Comparison of ENCODE assay signal across 1 cellular context in the genomic region with DNA sequence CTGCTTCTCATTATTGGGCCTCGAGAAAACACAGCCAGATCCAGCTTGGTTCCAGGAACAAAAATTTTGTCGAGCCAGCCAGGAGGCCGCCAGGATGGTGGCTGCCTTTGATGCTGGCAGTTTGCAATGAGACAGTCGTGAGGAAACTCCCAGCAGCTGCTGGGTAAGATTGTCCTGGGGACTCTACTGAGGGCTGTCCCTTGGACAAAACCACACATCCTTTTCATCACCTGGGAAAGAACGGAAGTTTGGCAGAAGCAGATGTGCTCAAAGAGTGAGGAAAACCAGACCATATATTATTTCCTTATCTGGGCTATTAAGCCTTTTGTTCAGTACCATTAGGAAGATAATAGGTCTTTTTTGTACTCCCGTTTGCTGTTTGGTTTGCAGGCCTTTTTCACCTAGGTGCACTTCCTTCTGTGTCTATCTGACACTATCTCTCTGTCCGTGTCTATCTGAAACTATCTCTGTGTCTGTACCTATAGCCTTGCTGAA.
A peak's percentile ranks its signal among the peaks of the same experiment; 100 is the strongest.
TF ChIP-seq lines count a peak whose summit lies in the region.

No MANE protein-coding gene starts in this region.

TF ChIP-seq in SK-N-SH, 30 proteins besides CTCF, POLR2A, EP300 and RAD21 (continued from another document):
- TF ChIP-seq, protein P1, sequence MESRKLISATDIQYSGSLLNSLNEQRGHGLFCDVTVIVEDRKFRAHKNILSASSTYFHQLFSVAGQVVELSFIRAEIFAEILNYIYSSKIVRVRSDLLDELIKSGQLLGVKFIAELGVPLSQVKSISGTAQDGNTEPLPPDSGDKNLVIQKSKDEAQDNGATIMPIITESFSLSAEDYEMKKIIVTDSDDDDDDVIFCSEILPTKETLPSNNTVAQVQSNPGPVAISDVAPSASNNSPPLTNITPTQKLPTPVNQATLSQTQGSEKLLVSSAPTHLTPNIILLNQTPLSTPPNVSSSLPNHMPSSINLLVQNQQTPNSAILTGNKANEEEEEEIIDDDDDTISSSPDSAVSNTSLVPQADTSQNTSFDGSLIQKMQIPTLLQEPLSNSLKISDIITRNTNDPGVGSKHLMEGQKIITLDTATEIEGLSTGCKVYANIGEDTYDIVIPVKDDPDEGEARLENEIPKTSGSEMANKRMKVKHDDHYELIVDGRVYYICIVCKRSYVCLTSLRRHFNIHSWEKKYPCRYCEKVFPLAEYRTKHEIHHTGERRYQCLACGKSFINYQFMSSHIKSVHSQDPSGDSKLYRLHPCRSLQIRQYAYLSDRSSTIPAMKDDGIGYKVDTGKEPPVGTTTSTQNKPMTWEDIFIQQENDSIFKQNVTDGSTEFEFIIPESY (IDR thresholded peaks at IDR 0.05; ENCODE audit: borderline replicate concordance, low read depth) = no peak
- TF ChIP-seq YY1 (IDR thresholded peaks at IDR 0.05; ENCODE audit: low read depth) (no peak), ELF1 (IDR thresholded peaks at IDR 0.05) (no peak), FOXM1 (IDR thresholded peaks at IDR 0.05; ENCODE audit: low read depth) (no peak), RCOR1 (IDR thresholded peaks at IDR 0.05; ENCODE audit: low read length) (peak; percentile 90), GABPA (IDR thresholded peaks at IDR 0.05; ENCODE audit: low read depth) (no peak), MXI1 (IDR thresholded peaks at IDR 0.05; ENCODE audit: low read depth, low read length) (no peak), RFX5 (IDR thresholded peaks at IDR 0.05; ENCODE audit: low read length) (no peak), TCF12 (IDR thresholded peaks at IDR 0.05) (peak; percentile 70), EZH2phosphoT487 (IDR thresholded peaks at IDR 0.05; ENCODE audit: borderline replicate concordance, low read depth) (no peak), NFIC (IDR thresholded peaks at IDR 0.05; ENCODE audit: borderline replicate concordance) (no peak), RXRA (IDR thresholded peaks at IDR 0.05; ENCODE audit: borderline replicate concordance, low read depth) (no peak), SMC3 (IDR thresholded peaks at IDR 0.05; ENCODE audit: low read depth, low read length) (no peak), FOXJ3 (CRISPR knock-in tag; IDR thresholded peaks at IDR 0.05) (no peak), POLR2AphosphoS5 (IDR thresholded peaks at IDR 0.05; ENCODE audit: low read depth, low read length) (0 out of 2 replicates have a peak, but pooled peaks have one; percentile 13), CHD2 (IDR thresholded peaks at IDR 0.05; ENCODE audit: low read length, partially characterized antibody) (peak; percentile 82)
